In genomic region chr7:17815318-17815717, GRCh38 we compare ENCODE assay signal across 1 cellular context.
TF ChIP-seq lines count a peak whose summit lies in the region.

No MANE protein-coding gene starts in this region.

TF ChIP-seq in GM23338, 12 proteins besides CTCF, POLR2A, EP300 and RAD21 (continued from another document):
- no peak for TF ChIP-seq ZNF462 (CRISPR knock-in tag; IDR thresholded peaks at IDR 0.05)
- TF ChIP-seq ZNF331 (CRISPR knock-in tag; IDR thresholded peaks at IDR 0.05; ENCODE audit: low read depth): no peak
- TF ChIP-seq REST (IDR thresholded peaks at IDR 0.05; ENCODE audit: unreplicated experiment): no peak
- no peak for TF ChIP-seq JUNB (IDR thresholded peaks at IDR 0.05; ENCODE audit: unreplicated experiment)
- no peak for TF ChIP-seq STAT1 (IDR thresholded peaks at IDR 0.05; ENCODE audit: unreplicated experiment)
TF ChIP-seq in GM23338: peak in this region for 0.
